Comparison of ENCODE assay signal across 16 cellular contexts in genomic region chr2:203280428-203281064, GRCh38. TPM values are rescaled to one million over a fixed set of nuclear protein-coding genes. Genes with fewer than 3 reads are reported as not detected.
DNase-seq lines count a peak whose midpoint lies in the region; ATAC-seq lines count a peak whose summit lies in the region.
"Had no signal": no experiment of that assay in that cellular context is flagged by ENCODE, and none has a peak within 500 bp of the region (broad histone marks: within the 10 kb centered on the region; RNA-seq: fewer than 3 reads in every experiment).

No MANE protein-coding gene starts in this region.

- peak; percentile 5 for DNase-seq in HCEC 1CT
- DNase-seq in astrocyte of the hippocampus (ENCODE audit: low read depth, low spot score): peak; percentile 76
- DNase-seq in glomerular endothelial cell (ENCODE audit: extremely low read depth, low read depth, low spot score): peak; percentile 39
- peak; percentile 28 for DNase-seq in smooth muscle cell of the brain vasculature (ENCODE audit: low read depth, low spot score)
- no peak for DNase-seq in NCI-H1105 (lab: John Stamatoyannopoulos, UW)
- no peak for DNase-seq in substantia nigra (lab: John Stamatoyannopoulos, UW)
- DNase-seq in NCI-H82 treated with DMSO at 0.1 percent for 48 hours (lab: John Stamatoyannopoulos, UW; ENCODE audit: unreplicated experiment): no peak
- DNase-seq: activated gamma-delta T cell; CD8-positive, alpha-beta memory T cell; naive thymus-derived CD8-positive, alpha-beta T cell; NCI-H1436; right cardiac atrium; stimulated activated CD4-positive, alpha-beta T cell treated with anti-CD3 and anti-CD28 coated beads, Interleukin-4, amount 100 ng/mL, for 24 hours; upper lobe of right lung had no signal

- H3K27ac ChIP-seq in substantia nigra (ENCODE audit: low read depth, low read length, poor library complexity, severe bottlenecking): no peak overlapping the region
- H3K27ac ChIP-seq: SK-N-MC, upper lobe of right lung had no signal

- no peak for ATAC-seq in HG03432 (IDR thresholded peaks at IDR 0.05; ENCODE audit: unreplicated experiment)
- ATAC-seq: naive thymus-derived CD8-positive, alpha-beta T cell; right cardiac atrium; upper lobe of right lung had no signal

RNA-seq across cellular contexts. Expression of gene CYP20A1, which starts 41.7 kb away (rescaled TPM):
- total RNA-seq in glomerular endothelial cell: 21.5 and 29.6 TPM in 2 replicates

RNA-seq across cellular contexts. Expression of gene ABI2, which starts 47.6 kb away (rescaled TPM):
- 24.1 and 42.8 TPM in 2 replicates for total RNA-seq in glomerular endothelial cell

Comparison
In these comparisons a context has a peak if more than half of its experiments do, and no peak if none do; other contexts are left out.
1. DNase-seq: peak in HCEC 1CT (single experiment), astrocyte of the hippocampus (single experiment), glomerular endothelial cell (single experiment) and smooth muscle cell of the brain vasculature (single experiment); none in NCI-H1105 (single experiment), substantia nigra (0 of 49) and NCI-H82 treated with DMSO at 0.1 percent for 48 hours (single experiment).